8 cellular contexts compared by ENCODE assay signal in the genomic region with DNA sequence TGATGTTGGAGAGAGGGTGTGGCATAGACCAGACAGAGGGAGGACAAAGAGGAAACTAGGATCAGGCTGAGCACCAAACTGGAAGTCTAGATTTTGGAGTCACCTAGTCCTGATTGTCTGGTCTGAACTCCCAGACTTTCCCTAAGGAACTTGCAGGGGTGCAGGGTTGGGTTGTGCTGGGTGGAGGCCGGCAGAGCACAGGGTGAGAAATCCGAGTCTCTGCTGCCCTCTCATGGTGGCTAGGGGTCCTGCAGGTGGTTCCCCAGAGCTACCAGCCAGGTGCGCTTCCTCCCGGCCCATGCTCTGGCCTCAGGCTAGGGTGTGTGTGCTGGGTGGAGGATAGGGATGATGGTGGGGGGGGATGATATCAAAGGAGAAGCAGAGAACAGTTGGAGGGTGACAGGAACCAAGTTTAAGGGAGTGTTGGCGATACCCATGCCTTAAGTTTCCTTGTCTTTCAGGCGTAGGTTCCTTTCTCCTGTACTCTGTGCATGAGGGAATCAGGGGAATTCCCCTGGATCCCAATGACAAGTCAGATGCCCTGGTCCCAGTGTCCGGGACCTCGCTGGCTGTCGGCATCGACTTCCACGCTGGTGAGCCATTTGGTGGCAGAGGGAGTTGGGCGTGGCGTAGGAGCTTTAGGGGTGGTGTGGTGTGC. TPM values are rescaled to one million over a fixed set of nuclear protein-coding genes. Genes with fewer than 3 reads are reported as not detected.
DNase-seq lines count a peak whose midpoint lies in the region; ATAC-seq and TF ChIP-seq lines count a peak whose summit lies in the region.

No MANE protein-coding gene starts in this region.

- H3K4me1 ChIP-seq in PC-9 (replicated peaks; ENCODE audit: insufficient read depth) = no peaks in the 10 kb centered on the region
- H3K4me1 ChIP-seq in transverse colon = no peaks in the 10 kb centered on the region

- POLR2A ChIA-PET in PC-9 (lab: Charles Lee; ENCODE audit: unreplicated experiment) = interaction anchor here (0.7 kb wide), 2 partner anchors 34 to 495 kb away, joined by 4 to 27 read pairs; partner anchors contain the start of gene PTGES3

- no peak overlapping the region for H3K4me2 ChIP-seq in PC-9

- DNase-seq in DMS53 (lab: John Stamatoyannopoulos, UW) = peak; percentile 89
- DNase-seq in Jurkat, Clone E6-1 (ENCODE audit: low read depth, low spot score) = peak; percentile 57
- peak; percentile 56 to 82 for DNase-seq in PC-9
- peak; percentile 86 to 89 for DNase-seq in activated T-cell treated with anti-CD3 and anti-CD28 coated beads, Interleukin-2, amount 50 U/mL, for 48 hours
- peak; percentile 70 for DNase-seq in fibroblast of the aortic adventitia (ENCODE audit: low read depth)
- DNase-seq in omental fat pad (ENCODE audit: low spot score) = peak; percentile 63
- peak; percentile 86 for DNase-seq in transverse colon

- peak; percentile 92 for TF ChIP-seq CTCF in PC-9 (conservative IDR thresholded peaks at IDR 0.05)
- peak; percentile 81 for TF ChIP-seq CTCF in fibroblast of the aortic adventitia (IDR thresholded peaks at IDR 0.05; ENCODE audit: insufficient read depth, low read length)
- peak in 1 of 3 donors; percentile 80 for TF ChIP-seq CTCF in omental fat pad (IDR thresholded peaks at IDR 0.05)
- peak; percentile 88 to 94 (median 91) for TF ChIP-seq CTCF in transverse colon (IDR thresholded peaks at IDR 0.05)

- BruUV-seq in PC-9 (replicated peaks; lab: Mats Ljungman, UMichigan) = no TSS peak

- no peaks in the 10 kb centered on the region for H3K9me2 ChIP-seq in PC-9 (ENCODE audit: insufficient read depth)

- ATAC-seq in GM21576 (IDR thresholded peaks at IDR 0.05; ENCODE audit: unreplicated experiment) (peak; percentile 86), omental fat pad (ENCODE audit: low FRiP score) (peak; percentile 52)

- H3F3A ChIP-seq in PC-9 (ENCODE audit: insufficient read depth, low read depth) = no peaks in the 10 kb centered on the region

- CTCF ChIA-PET in PC-9 (lab: Charles Lee) = interaction anchor here (0.5 to 1.0 kb wide), 7 partner anchors 55 to 104 kb away, joined by 3 to 6 read pairs (median 5); partner anchors contain the start of genes LRP1 and NAB2

- no peak overlapping the region for H2AFZ ChIP-seq in PC-9

- intact Hi-C loops in PC-9 (cut with micrococcal nuclease; ENCODE audit: unreplicated experiment) (loop anchor here (1.0 to 10.0 kb wide), 5 partner anchors 59 to 348 kb away; no protein-coding TSS in a partner anchor), transverse colon (cut with DNase I; ENCODE audit: low total_unique reads) (loop anchor here (2.0 to 10.0 kb wide), 3 partner anchors 58 to 178 kb away; partner anchors contain the start of gene ZBTB39)

- in situ Hi-C loops in transverse colon (cut with MboI; ENCODE audit: low pct_ligation_motif_present in 1 of 4, low pct_unique_long_range_greater_than_20kb in 1 of 4, low sequenced_read_pairs in 3 of 4) = loop anchor here in 3 of 4 donors (5.0 to 25.0 kb wide), 2 partner anchors 61 to 421 kb away; partner anchors contain the start of genes HSD17B6 (in 1 of the 3) and PRIM1 (in 1 of the 3)

- H3K27ac ChIP-seq in PC-9 = no peak overlapping the region
- H3K27ac ChIP-seq in transverse colon = no peak overlapping the region

- H3K27me3 ChIP-seq in PC-9 (ENCODE audit: insufficient read depth, low read depth) (no peaks in the 10 kb centered on the region), transverse colon (no peaks in the 10 kb centered on the region)

- no peaks in the 10 kb centered on the region for H3K36me3 ChIP-seq in PC-9 (ENCODE audit: low read depth)
- peaks cover 0 to 31% (median 15%) of the 10 kb centered on the region in 4 donors for H3K36me3 ChIP-seq in transverse colon

- TF ChIP-seq POLR2A in transverse colon (IDR thresholded peaks at IDR 0.05) = no peak

- WGBS in transverse colon (ENCODE audit: low coverage in 1 of 2), 2 donors = 52% methylated on average over 13 of the region's 13 CpGs; no CpG with 5 or more reads in 1 of the 2 donors

- no peaks in the 10 kb centered on the region for H3K79me2 ChIP-seq in PC-9 (ENCODE audit: low read depth)

- H3K4me3 ChIP-seq in Jurkat, Clone E6-1 (ENCODE audit: low read length) = no peak overlapping the region
- H3K4me3 ChIP-seq in PC-9 (no peak overlapping the region), fibroblast of the aortic adventitia (ENCODE audit: low read depth, low read length) (no peak overlapping the region), transverse colon (no peak overlapping the region)

- H4K20me1 ChIP-seq in PC-9 (ENCODE audit: insufficient read depth) = no peaks in the 10 kb centered on the region

- TF ChIP-seq EP300 in transverse colon (IDR thresholded peaks at IDR 0.05; ENCODE audit: low read depth) = no peak

- H3K9me3 ChIP-seq in PC-9 (ENCODE audit: insufficient read depth, low read depth) (no peaks in the 10 kb centered on the region), transverse colon (no peaks in the 10 kb centered on the region)

RNA-seq across cellular contexts. Expression of gene NXPH4, which starts 33.5 kb away (rescaled TPM):
- 6.3 TPM for polyA plus RNA-seq in Jurkat, Clone E6-1 (2012; ENCODE audit: insufficient read depth, insufficient read length)
- total RNA-seq in PC-9 (2021) = 20.3 and 20.6 TPM in 2 replicates
- total RNA-seq in fibroblast of the aortic adventitia (ENCODE audit: low replicate concordance) = 1.9 and 2.4 TPM in 2 replicates
- 1 to 10 TPM in 2 of 4 donors, under 1 TPM in 1, not detected in 1; 0.56 to 2.4 (median 1.4) TPM for total RNA-seq in omental fat pad
- total RNA-seq in transverse colon = not detected

RNA-seq across cellular contexts. Expression of gene LRP1-AS, which starts 35.6 kb away (rescaled TPM):
- polyA plus RNA-seq in Jurkat, Clone E6-1 (2012; ENCODE audit: insufficient read depth, insufficient read length) = not detected
- total RNA-seq in PC-9 (2021) = not detected in 2 replicates
- total RNA-seq in fibroblast of the aortic adventitia (ENCODE audit: low replicate concordance) = not detected in 2 replicates
- not detected for total RNA-seq in omental fat pad
- not detected for total RNA-seq in transverse colon

RNA-seq across cellular contexts. Expression of gene SHMT2, which starts 46.5 kb away (rescaled TPM):
- polyA plus RNA-seq in Jurkat, Clone E6-1 (2012; ENCODE audit: insufficient read depth, insufficient read length) = 205 TPM
- 220 and 227 TPM in 2 replicates for total RNA-seq in PC-9 (2021)
- 233 and 303 TPM in 2 replicates for total RNA-seq in fibroblast of the aortic adventitia (ENCODE audit: low replicate concordance)
- total RNA-seq in omental fat pad = 10 to 100 TPM; 45.2 to 66.4 (median 55.0) TPM
- total RNA-seq in transverse colon = 100 to 1,000 TPM in 1 of 4 donors, 10 to 100 TPM in 3; 29.2 to 104 (median 33.4) TPM

RNA-seq across cellular contexts. Expression of gene LRP1, which starts 54.8 kb away (rescaled TPM):
- 4.5 TPM for polyA plus RNA-seq in Jurkat, Clone E6-1 (2012; ENCODE audit: insufficient read depth, insufficient read length)
- total RNA-seq in PC-9 (2021) (51.4 and 70.1 TPM in 2 replicates), fibroblast of the aortic adventitia (ENCODE audit: low replicate concordance) (381 and 541 TPM in 2 replicates), omental fat pad (100 to 1,000 TPM; 312 to 592 (median 571) TPM), transverse colon (100 to 1,000 TPM in 3 of 4 donors, 10 to 100 TPM in 1; 94.3 to 248 (median 199) TPM)
